ENCODE assay signal across 28 cellular contexts in the genomic region with DNA sequence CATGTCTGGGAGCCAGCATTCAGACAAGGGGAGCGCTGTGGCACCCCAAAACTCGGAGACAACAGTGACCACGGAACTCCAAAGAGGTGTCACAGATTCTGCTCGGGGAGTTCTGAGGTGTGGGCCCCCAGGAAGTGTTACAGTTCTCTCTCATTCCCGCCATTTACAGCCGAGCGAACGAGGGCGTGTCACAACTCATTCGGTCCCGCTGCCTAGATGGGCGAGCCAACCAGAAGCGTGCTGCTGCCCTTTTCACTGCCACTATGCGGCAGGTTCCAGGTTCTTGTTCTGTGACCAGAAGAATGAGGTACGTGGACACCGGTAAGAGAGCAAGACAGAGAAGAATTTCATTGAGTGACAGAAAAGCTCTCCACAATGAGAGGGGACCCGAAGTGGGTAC.
"Had no signal": no experiment of that assay in that cellular context is flagged by ENCODE, and none has a peak within 500 bp of the region (broad histone marks: within the 10 kb centered on the region; RNA-seq: fewer than 3 reads in every experiment).

No MANE protein-coding gene starts in this region.

- H3K9me3 Mint-ChIP-seq: activated CD4-positive, alpha-beta T cell treated with anti-CD3 and anti-CD28 coated beads, Interleukin-2, amount 10 ng/mL, durations not matched to agents 7 days and 5 days had no signal

- H3K9me3 ChIP-seq: Peyer's patch had no signal

- H3K36me3 Mint-ChIP-seq: activated CD4-positive, alpha-beta memory T cell treated with anti-CD3 and anti-CD28 coated beads for 36 hours; activated naive CD8-positive, alpha-beta T cell; T-cell had no signal

- H3K4me1 Mint-ChIP-seq: activated CD4-positive, alpha-beta T cell treated with anti-CD3 and anti-CD28 coated beads, Interleukin-2, amount 10 ng/mL, durations not matched to agents 7 days and 5 days; activated T-helper 17 cell treated with anti-CD3 and anti-CD28 coated beads, Interleukin-2, amount 50 U/mL, for 72 hours; T-cell had no signal

- H3K27ac ChIP-seq: brain microvascular endothelial cell, cardiac muscle cell, Peyer's patch, VCaP had no signal

- H3K27me3 ChIP-seq: brain microvascular endothelial cell, cardiac muscle cell, Peyer's patch had no signal

- H3K4me1 ChIP-seq: Peyer's patch had no signal

- H3K4me3 Mint-ChIP-seq: activated CD4-positive, alpha-beta memory T cell treated with anti-CD3 and anti-CD28 coated beads for 36 hours; activated CD4-positive, alpha-beta T cell treated with anti-CD3 and anti-CD28 coated beads, Interleukin-2, amount 10 ng/mL, durations not matched to agents 7 days and 5 days; activated naive CD4-positive, alpha-beta T cell treated with anti-CD3 and anti-CD28 coated beads for 36 hours; activated naive CD8-positive, alpha-beta T cell; activated T-helper 17 cell treated with anti-CD3 and anti-CD28 coated beads, Interleukin-2, amount 50 U/mL, for 72 hours; T-cell had no signal

- DNase-seq: activated CD4-positive, alpha-beta memory T cell treated with anti-CD3 and anti-CD28 coated beads for 36 hours; activated CD4-positive, alpha-beta T cell treated with anti-CD3 and anti-CD28 coated beads, Interleukin-2, amount 10 ng/mL, durations not matched to agents 7 days and 5 days; activated CD4-positive, CD25-positive, alpha-beta regulatory T cell; activated gamma-delta T cell; activated naive CD4-positive, alpha-beta T cell treated with anti-CD3 and anti-CD28 coated beads for 36 hours; activated T-cell treated with anti-CD3 and anti-CD28 coated beads for 4 hours; activated T-cell treated with anti-CD3 and anti-CD28 coated beads, Interleukin-2, amount 50 U/mL, for 48 hours; brain microvascular endothelial cell; Kasumi-1; KBM-7; NCI-H1092; NCI-H1417; NCI-H1930; NCI-H2107; NCI-H2171 treated with DMSO at 0.1 percent for 48 hours; NCI-H226; NCI-H510A; NCI-H526 treated with DMSO at 0.1 percent for 48 hours; NCI-H82; Peyer's patch; SHP77 treated with DMSO at 0.1 percent for 48 hours; T-cell; T-helper 2 cell; T1000 had no signal

- H3K36me3 ChIP-seq: brain microvascular endothelial cell, cardiac muscle cell, Peyer's patch had no signal

- H3K27me3 Mint-ChIP-seq: activated CD4-positive, alpha-beta memory T cell treated with anti-CD3 and anti-CD28 coated beads for 36 hours; activated CD4-positive, alpha-beta T cell treated with anti-CD3 and anti-CD28 coated beads, Interleukin-2, amount 10 ng/mL, durations not matched to agents 7 days and 5 days; activated naive CD8-positive, alpha-beta T cell; activated T-helper 17 cell treated with anti-CD3 and anti-CD28 coated beads, Interleukin-2, amount 50 U/mL, for 72 hours; T-cell had no signal

- ATAC-seq: activated T-helper 17 cell treated with anti-CD3 and anti-CD28 coated beads, Interleukin-2, amount 50 U/mL, for 72 hours; T-cell had no signal

- H3K27ac Mint-ChIP-seq: activated CD4-positive, alpha-beta memory T cell treated with anti-CD3 and anti-CD28 coated beads for 36 hours; activated CD4-positive, alpha-beta T cell treated with anti-CD3 and anti-CD28 coated beads, Interleukin-2, amount 10 ng/mL, durations not matched to agents 7 days and 5 days; activated naive CD4-positive, alpha-beta T cell treated with anti-CD3 and anti-CD28 coated beads for 36 hours; activated naive CD8-positive, alpha-beta T cell; activated T-helper 17 cell treated with anti-CD3 and anti-CD28 coated beads, Interleukin-2, amount 50 U/mL, for 72 hours; T-cell had no signal

- H3K4me3 ChIP-seq: cardiac muscle cell, Peyer's patch had no signal
